In the genomic region with DNA sequence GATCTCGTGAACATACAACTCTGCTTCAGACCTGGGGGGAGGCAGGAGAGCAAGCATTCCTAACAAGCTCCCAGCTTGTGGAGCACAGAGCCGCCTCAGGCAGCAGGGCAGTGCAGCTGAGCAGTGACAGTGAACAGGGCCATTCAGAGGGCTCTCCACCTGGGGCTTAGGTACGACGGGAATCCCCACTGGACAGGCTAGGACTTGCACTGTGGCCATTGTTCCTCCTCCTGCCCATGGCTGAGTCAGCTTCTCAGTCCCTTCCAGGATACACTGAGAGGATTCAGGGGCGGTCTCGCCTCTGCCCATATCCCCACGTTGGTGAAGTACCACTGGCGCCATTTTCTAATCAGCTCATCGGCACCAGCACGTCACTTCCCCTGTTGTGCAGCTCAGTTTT, we compare ENCODE assay signal across 9 cellular contexts.
DNase-seq lines count a peak whose midpoint lies in the region; ATAC-seq and TF ChIP-seq lines count a peak whose summit lies in the region.
"Had no signal": no experiment of that assay in that cellular context is flagged by ENCODE, and none has a peak within 500 bp of the region (broad histone marks: within the 10 kb centered on the region; RNA-seq: fewer than 3 reads in every experiment).

No MANE protein-coding gene starts in this region.

- no peak overlapping the region for H3K9ac ChIP-seq in OCI-LY3 (ENCODE audit: low read length)

- peak overlapping the region; percentile 75 for H3K27ac Mint-ChIP-seq in activated CD4-positive, alpha-beta T cell treated with anti-CD3 and anti-CD28 coated beads, Interleukin-2, amount 10 ng/mL, durations not matched to agents 7 days and 5 days
- H3K27ac Mint-ChIP-seq: nephron progenitor cell had no signal

- no peak for DNase-seq in activated CD4-positive, alpha-beta T cell treated with anti-CD3 and anti-CD28 coated beads, Interleukin-2, amount 10 ng/mL, durations not matched to agents 7 days and 5 days
- no peak for DNase-seq in activated CD4-positive, alpha-beta T cell treated with anti-CD3 and anti-CD28 coated beads, Interleukin-2, amount 50 U/mL, for 1 hour
- DNase-seq in epithelial cell of esophagus (ENCODE audit: low read depth) (peak; percentile 97), ACHN (no peak), SKM-1 (lab: John Stamatoyannopoulos, UW; ENCODE audit: unreplicated experiment) (no peak)
- no peak for DNase-seq in stimulated activated naive CD8-positive, alpha-beta T cell treated with anti-CD3 and anti-CD28 coated beads, Interleukin-15, Interleukin-2, amounts not matched to agents 100 U/mL and 50 U/mL, for 24 hours
- DNase-seq: nephron progenitor cell had no signal

- in situ Hi-C loops in ACHN (cut with HindIII; ENCODE audit: low pct_ligation_motif_present, low pct_unique_long_range_greater_than_20kb, low sequenced_read_pairs), result no loop called here

- peak; percentile 22 for ATAC-seq in stimulated activated naive CD8-positive, alpha-beta T cell treated with anti-CD3 and anti-CD28 coated beads, Interleukin-15, Interleukin-2, amounts not matched to agents 100 U/mL and 50 U/mL, for 24 hours
- no peak for ATAC-seq in HG02852 (IDR thresholded peaks at IDR 0.05; ENCODE audit: unreplicated experiment)

- no peak overlapping the region for H3K4me3 Mint-ChIP-seq in activated CD4-positive, alpha-beta T cell treated with anti-CD3 and anti-CD28 coated beads, Interleukin-2, amount 10 ng/mL, durations not matched to agents 7 days and 5 days
- H3K4me3 Mint-ChIP-seq: nephron progenitor cell had no signal

- H3K4me3 ChIP-seq in OCI-LY3 (ENCODE audit: low read length), result no peak overlapping the region
- peak overlapping the region; percentile 4 for H3K4me3 ChIP-seq in epithelial cell of esophagus (ENCODE audit: low read length)

- no peaks in the 10 kb centered on the region for H3K9me3 ChIP-seq in OCI-LY3 (ENCODE audit: insufficient read depth, low read length)

- H3K4me2 ChIP-seq in OCI-LY3 (ENCODE audit: low read length), result no peak overlapping the region

- peaks cover 86% of the 10 kb centered on the region for H3K4me1 Mint-ChIP-seq in activated CD4-positive, alpha-beta T cell treated with anti-CD3 and anti-CD28 coated beads, Interleukin-2, amount 10 ng/mL, durations not matched to agents 7 days and 5 days
- H3K4me1 Mint-ChIP-seq: nephron progenitor cell had no signal

- no peaks in the 10 kb centered on the region for H3K4me1 ChIP-seq in OCI-LY3 (ENCODE audit: low read length)

- no peak overlapping the region for H2AFZ ChIP-seq in OCI-LY3 (ENCODE audit: low read depth, low read length)

- no peaks in the 10 kb centered on the region for H3K27me3 ChIP-seq in OCI-LY3 (ENCODE audit: low read depth, low read length)

- POLR2A ChIA-PET in activated CD4-positive, alpha-beta T cell treated with anti-CD3 and anti-CD28 coated beads, Interleukin-2, amount 10 ng/mL, durations not matched to agents 7 days and 5 days (lab: Charles Lee), result no interaction called here

- H3K79me2 ChIP-seq in OCI-LY3 (ENCODE audit: low read length), result peaks cover 98% of the 10 kb centered on the region

- peaks cover 81% of the 10 kb centered on the region for H4K20me1 ChIP-seq in OCI-LY3 (ENCODE audit: insufficient read depth, low read length)

- H3K9me3 Mint-ChIP-seq in activated CD4-positive, alpha-beta T cell treated with anti-CD3 and anti-CD28 coated beads, Interleukin-2, amount 10 ng/mL, durations not matched to agents 7 days and 5 days, result no peaks in the 10 kb centered on the region
- H3K9me3 Mint-ChIP-seq: nephron progenitor cell had no signal

- H3K36me3 ChIP-seq in OCI-LY3 (replicated peaks; ENCODE audit: low read depth, low read length), result peaks cover 97% of the 10 kb centered on the region

- H3K36me3 Mint-ChIP-seq in activated CD4-positive, alpha-beta T cell treated with anti-CD3 and anti-CD28 coated beads, Interleukin-2, amount 10 ng/mL, durations not matched to agents 7 days and 5 days (ENCODE audit: low read depth), result peaks cover 93% of the 10 kb centered on the region

- CTCF ChIA-PET in activated CD4-positive, alpha-beta T cell treated with anti-CD3 and anti-CD28 coated beads, Interleukin-2, amount 10 ng/mL, durations not matched to agents 7 days and 5 days (lab: Charles Lee), result interaction anchor here (1.2 to 2.6 kb wide), 3 partner anchors 12 to 14 kb away, joined by 3 to 6 read pairs (median 5); no protein-coding TSS in a partner anchor

- no peak for TF ChIP-seq CTCF in OCI-LY3 (IDR thresholded peaks at IDR 0.05; ENCODE audit: low read depth, low read length)
- no peak for TF ChIP-seq CTCF in epithelial cell of esophagus (IDR thresholded peaks at IDR 0.05; ENCODE audit: insufficient read depth, low read depth, low read length, missing control alignments)

- H3K27ac ChIP-seq in OCI-LY3 (ENCODE audit: low read length), result peak overlapping the region; percentile 20

- no peaks in the 10 kb centered on the region for H3K27me3 Mint-ChIP-seq in activated CD4-positive, alpha-beta T cell treated with anti-CD3 and anti-CD28 coated beads, Interleukin-2, amount 10 ng/mL, durations not matched to agents 7 days and 5 days
